1 cellular context compared by ENCODE assay signal in genomic region chr13:91154553-91154952, GRCh38.
TF ChIP-seq lines count a peak whose summit lies in the region.

No MANE protein-coding gene starts in this region.

TF ChIP-seq in GM12878, 131 proteins besides CTCF, POLR2A, EP300 and RAD21 (continued from another document):
- no peak for TF ChIP-seq NKRF (conservative IDR thresholded peaks at IDR 0.05)
- TF ChIP-seq STAT1 (conservative IDR thresholded peaks at IDR 0.05) = no peak
- no peak for TF ChIP-seq SREBF2 (IDR thresholded peaks at IDR 0.05; ENCODE audit: low read length)
